ENCODE assay signal across 19 cellular contexts in the genomic region with DNA sequence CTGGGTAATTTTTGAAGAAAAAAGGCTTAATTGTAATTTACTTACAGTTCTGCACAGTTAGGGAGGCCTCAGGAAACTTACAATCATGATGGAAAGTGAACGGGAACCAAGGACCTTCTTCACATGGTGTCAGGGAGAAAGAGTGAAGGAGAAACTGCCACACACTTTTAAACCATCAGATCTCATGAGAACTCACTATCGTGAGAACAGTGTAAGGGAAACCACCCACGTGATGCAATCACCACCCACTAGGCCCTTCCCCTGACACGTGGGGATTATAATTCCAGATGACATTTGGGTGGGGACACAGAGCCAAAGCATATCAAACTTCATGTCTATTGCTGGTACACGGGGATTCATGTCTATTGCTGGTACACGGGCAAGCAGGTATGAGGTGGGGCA.
"Had no signal": no experiment of that assay in that cellular context is flagged by ENCODE, and none has a peak within 500 bp of the region (broad histone marks: within the 10 kb centered on the region; RNA-seq: fewer than 3 reads in every experiment).

No MANE protein-coding gene starts in this region.

- H3K9ac ChIP-seq: parathyroid adenoma had no signal

- H3K4me3 ChIP-seq: ascending aorta, coronary artery, gastrocnemius medialis, heart left ventricle, left ventricle myocardium inferior, smooth muscle cell, upper lobe of right lung had no signal

- H3K79me2 ChIP-seq: parathyroid adenoma had no signal

- H2AFZ ChIP-seq: parathyroid adenoma had no signal

- H3K4me2 ChIP-seq: smooth muscle cell had no signal

- FAIRE-seq: TTC549 had no signal

- H3K36me3 ChIP-seq: ascending aorta, gastrocnemius medialis, heart left ventricle, left ventricle myocardium inferior, upper lobe of right lung had no signal

- ATAC-seq: activated T-helper 17 cell treated with anti-CD3 and anti-CD28 coated beads, Interleukin-2, amount 50 U/mL, for 72 hours; gastrocnemius medialis; heart left ventricle; sciatic nerve; upper lobe of right lung; WTC11 had no signal

- DNase-seq: activated CD4-positive, alpha-beta T cell treated with anti-CD3 and anti-CD28 coated beads for 4 hours; activated CD8-positive, alpha-beta memory T cell treated with anti-CD3 and anti-CD28 coated beads for 24 hours; activated CD8-positive, alpha-beta memory T cell treated with anti-CD3 and anti-CD28 coated beads, Interleukin-2, amount 50 U/mL, for 48 hours; activated naive CD4-positive, alpha-beta T cell treated with anti-CD3 and anti-CD28 coated beads, Interleukin-2, amount 10 ng/mL, durations not matched to agents 7 days and 5 days; gastrocnemius medialis; heart left ventricle; left ventricle myocardium inferior; mammary epithelial cell; midbrain; stimulated activated CD4-positive, alpha-beta T cell treated with anti-CD3 and anti-CD28 coated beads, Interleukin-4, amount 100 ng/mL, for 1 hour; upper lobe of right lung had no signal

- H3K4me1 ChIP-seq: gastrocnemius medialis, parathyroid adenoma, upper lobe of right lung had no signal

- H3K27me3 ChIP-seq: ascending aorta, gastrocnemius medialis, heart left ventricle, upper lobe of right lung had no signal

- H3K9me3 ChIP-seq: ascending aorta, gastrocnemius medialis, upper lobe of right lung had no signal

- H3K27ac ChIP-seq: ascending aorta, coronary artery, gastrocnemius medialis, heart left ventricle, left ventricle myocardium inferior, parathyroid adenoma, upper lobe of right lung had no signal
